ENCODE assay signal across 1 cellular context in genomic region chr13:40657307-40657706, GRCh38.
TF ChIP-seq lines count a peak whose summit lies in the region.

No MANE protein-coding gene starts in this region.

TF ChIP-seq in GM23338, 12 proteins besides CTCF, POLR2A, EP300 and RAD21:
- TF ChIP-seq ZNF462 (CRISPR knock-in tag; IDR thresholded peaks at IDR 0.05) (no peak), POLR2AphosphoS5 (IDR thresholded peaks at IDR 0.05; ENCODE audit: low read depth) (no peak), EZH2phosphoT487 (IDR thresholded peaks at IDR 0.05; ENCODE audit: unreplicated experiment) (no peak), REST (IDR thresholded peaks at IDR 0.05; ENCODE audit: unreplicated experiment) (no peak), ETS1 (IDR thresholded peaks at IDR 0.05) (no peak), NANOG (IDR thresholded peaks at IDR 0.05; ENCODE audit: borderline replicate concordance) (no peak), CREB1 (CRISPR knock-in tag; IDR thresholded peaks at IDR 0.05; ENCODE audit: low read depth) (no peak), STAT1 (IDR thresholded peaks at IDR 0.05; ENCODE audit: unreplicated experiment) (no peak), ZNF114 (CRISPR knock-in tag; IDR thresholded peaks at IDR 0.05) (no peak), JUNB (IDR thresholded peaks at IDR 0.05; ENCODE audit: unreplicated experiment) (no peak), ZNF331 (CRISPR knock-in tag; IDR thresholded peaks at IDR 0.05; ENCODE audit: low read depth) (no peak), EZH2 (IDR thresholded peaks at IDR 0.05; ENCODE audit: low read depth, unreplicated experiment) (no peak)
